ENCODE assay signal across 33 cellular contexts in genomic region chr22:27349456-27349855, GRCh38.
DNase-seq lines count a peak whose midpoint lies in the region; FAIRE-seq and TF ChIP-seq lines count a peak whose summit lies in the region.
"Had no signal": no experiment of that assay in that cellular context is flagged by ENCODE, and none has a peak within 500 bp of the region (broad histone marks: within the 10 kb centered on the region; RNA-seq: fewer than 3 reads in every experiment).

No MANE protein-coding gene starts in this region.

- H3K9ac ChIP-seq in adipocyte (ENCODE audit: low read length), result no peak overlapping the region
- H3K9ac ChIP-seq: SK-N-SH had no signal

- peaks cover 2% of the 10 kb centered on the region for H3K9me3 ChIP-seq in adipocyte (ENCODE audit: control insufficient read depth, low read length)
- no peaks in the 10 kb centered on the region for H3K9me3 ChIP-seq in small intestine (ENCODE audit: control insufficient read depth, low read depth)
- H3K9me3 ChIP-seq: neutrophil, right lobe of liver had no signal

- no peak overlapping the region for H3K27ac ChIP-seq in small intestine (ENCODE audit: low read depth in 1 of 2, low read length in 1 of 2)
- H3K27ac ChIP-seq: heart left ventricle, neutrophil, PC-9, right lobe of liver, tibial artery had no signal

- TF ChIP-seq CTCF in retinal pigment epithelial cell (conservative IDR thresholded peaks at IDR 0.05; ENCODE audit: low read depth, low read length), result no peak

- peaks cover 26% of the 10 kb centered on the region for H3K27me3 ChIP-seq in adipocyte (replicated peaks; ENCODE audit: control insufficient read depth, insufficient read depth, low read length)
- peaks cover 0 to 3% of the 10 kb centered on the region in 2 donors for H3K27me3 ChIP-seq in small intestine (ENCODE audit: control insufficient read depth in 2 of 2, insufficient read depth in 2 of 2, low read length in 2 of 2)
- H3K27me3 ChIP-seq: neutrophil, right lobe of liver had no signal

- H3K4me3 ChIP-seq in adipocyte (ENCODE audit: low read length), result no peak overlapping the region
- H3K4me3 ChIP-seq in retinal pigment epithelial cell (ENCODE audit: low read length), result no peak overlapping the region
- no peak overlapping the region for H3K4me3 ChIP-seq in small intestine (ENCODE audit: low read depth in 1 of 2, low read length in 2 of 2)
- H3K4me3 ChIP-seq: heart left ventricle, PC-9, right lobe of liver, tibial artery had no signal

- H3K4me1 ChIP-seq in adipocyte (ENCODE audit: control insufficient read depth, insufficient read depth, low read length) (peaks cover 10% of the 10 kb centered on the region), small intestine (ENCODE audit: control insufficient read depth in 2 of 2, insufficient read depth in 1 of 2, low read depth in 1 of 2, low read length in 1 of 2) (no peaks in the 10 kb centered on the region)
- H3K4me1 ChIP-seq: heart left ventricle, right lobe of liver, tibial artery had no signal

- H3K36me3 ChIP-seq in adipocyte (ENCODE audit: control insufficient read depth, insufficient read depth, low read length, severe bottlenecking) (no peaks in the 10 kb centered on the region), small intestine (ENCODE audit: control insufficient read depth in 2 of 2, insufficient read depth in 2 of 2, low read length in 2 of 2) (no peaks in the 10 kb centered on the region)
- H3K36me3 ChIP-seq: heart left ventricle, neutrophil, right lobe of liver, tibial artery had no signal

- FAIRE-seq in small intestine (lab: Jason Lieb, UNC), result no peak
- FAIRE-seq: HepG2, keratinocyte, TTC549 had no signal

- DNase-seq in EH (ENCODE audit: low read depth) (peak; percentile 41), adipocyte (ENCODE audit: low read depth) (peak; percentile 14), fibroblast of peridontal ligament (ENCODE audit: extremely low read depth) (peak; percentile 8), retinal pigment epithelial cell (ENCODE audit: low read depth) (peak; percentile 49), small intestine (no peak), NCI-H1417 (lab: John Stamatoyannopoulos, UW) (no peak)
- DNase-seq in activated T-cell treated with anti-CD3 and anti-CD28 coated beads, Interleukin-2, amount 50 U/mL, for 1 hour, result no peak
- no peak for DNase-seq in stimulated activated CD8-positive, alpha-beta memory T cell treated with anti-CD3 and anti-CD28 coated beads, Interleukin-4, amount 100 ng/mL, for 48 hours
- DNase-seq: ACHN; activated CD4-positive, alpha-beta T cell treated with anti-CD3 and anti-CD28 coated beads, Interleukin-2, amount 50 U/mL, for 1 hour; activated CD4-positive, CD25-positive, alpha-beta regulatory T cell; activated naive CD8-positive, alpha-beta T cell treated with anti-CD3 and anti-CD28 coated beads, Interleukin-2, amount 50 U/mL, for 24 hours; activated T-cell treated with anti-CD3 and anti-CD28 coated beads, Interleukin-2, amount 50 U/mL, for 72 hours; GDM1; GOT3; heart left ventricle; Karpas-422; naive B cell; NCI-H1417 treated with DMSO at 0.1 percent for 48 hours; NCI-H2081 treated with DMSO at 0.1 percent for 48 hours; NCI-H345; NCI-H69; PC-9; posterior cingulate gyrus; right lobe of liver; SK-N-SH; stimulated activated CD4-positive, alpha-beta T cell treated with anti-CD3 and anti-CD28 coated beads, Interleukin-12 subunit alpha, Interleukin-12 subunit beta, amount 100 ng/mL, for 4 hours; stimulated activated CD4-positive, alpha-beta T cell treated with anti-CD3 and anti-CD28 coated beads, Interleukin-2, amount 100 ng/mL, for 48 hours; tibial artery had no signal

Comparison
In these comparisons a context has a peak if more than half of its experiments do, and no peak if none do; other contexts are left out.
1. DNase-seq: peak in EH (single experiment), adipocyte (single experiment), fibroblast of peridontal ligament (single experiment) and retinal pigment epithelial cell (single experiment); none in activated T-cell treated with anti-CD3 and anti-CD28 coated beads, Interleukin-2, amount 50 U/mL, for 1 hour (single experiment), stimulated activated CD8-positive, alpha-beta memory T cell treated with anti-CD3 and anti-CD28 coated beads, Interleukin-4, amount 100 ng/mL, for 48 hours (single experiment), small intestine (single experiment) and NCI-H1417 (0 of 3).